Comparison of ENCODE assay signal across 34 cellular contexts in genomic region chr20:44392088-44392775, GRCh38. TPM values are rescaled to one million over a fixed set of nuclear protein-coding genes. Genes with fewer than 3 reads are reported as not detected.
"Had no signal": no experiment of that assay in that cellular context is flagged by ENCODE, and none has a peak within 500 bp of the region (broad histone marks: within the 10 kb centered on the region; RNA-seq: fewer than 3 reads in every experiment).

No MANE protein-coding gene starts in this region.

- H3K27me3 Mint-ChIP-seq: stimulated activated naive CD8-positive, alpha-beta T cell treated with anti-CD3 and anti-CD28 coated beads, Interleukin-15, amount 100 ng/mL, for 72 hours had no signal

- H3K4me3 Mint-ChIP-seq: effector memory CD8-positive, alpha-beta T cell; immature natural killer cell; mesothelial cell of epicardium; naive thymus-derived CD8-positive, alpha-beta T cell; nephron progenitor cell; stimulated activated naive CD8-positive, alpha-beta T cell treated with anti-CD3 and anti-CD28 coated beads, Interleukin-15, amount 100 ng/mL, for 72 hours had no signal

- H3K9me3 Mint-ChIP-seq: effector memory CD8-positive, alpha-beta T cell; immature natural killer cell; mesothelial cell of epicardium; naive thymus-derived CD8-positive, alpha-beta T cell; nephron progenitor cell; stimulated activated naive CD8-positive, alpha-beta T cell treated with anti-CD3 and anti-CD28 coated beads, Interleukin-15, amount 100 ng/mL, for 72 hours had no signal

- H3K36me3 ChIP-seq: esophagus squamous epithelium, heart right ventricle, prostate gland, right atrium auricular region, suprapubic skin, vagina had no signal

- H3K36me3 Mint-ChIP-seq: immature natural killer cell; mesothelial cell of epicardium; naive thymus-derived CD8-positive, alpha-beta T cell had no signal

- H3K4me1 ChIP-seq: prostate gland had no signal

- DNase-seq: dermis blood vessel endothelial cell; effector memory CD8-positive, alpha-beta T cell; esophagus squamous epithelium; foreskin melanocyte; glutamatergic neuron; heart right ventricle; hypothalamus; immature natural killer cell; islet precursor cell; left ventricle myocardium superior; mesenchymal stem cell; naive thymus-derived CD8-positive, alpha-beta T cell; nephron progenitor cell; nucleus accumbens; stimulated activated CD4-positive, alpha-beta T cell treated with anti-CD3 and anti-CD28 coated beads, Interleukin-1b, Interleukin-23, amount 100 ng/mL, for 48 hours; stimulated activated CD4-positive, alpha-beta T cell treated with anti-CD3 and anti-CD28 coated beads, Interleukin-4, amount 100 ng/mL, for 1 hour; stimulated activated CD8-positive, alpha-beta memory T cell treated with anti-CD3 and anti-CD28 coated beads, Interleukin-4, amount 100 ng/mL, for 48 hours; stimulated activated naive CD4-positive, alpha-beta T cell; stimulated activated naive CD8-positive, alpha-beta T cell treated with anti-CD3 and anti-CD28 coated beads, Interleukin-15, amount 100 ng/mL, for 72 hours; trophoblast cell had no signal

- H3K9me3 ChIP-seq: esophagus squamous epithelium, heart right ventricle, mucosa of descending colon, prostate gland, right atrium auricular region, suprapubic skin, vagina had no signal

- H3K27ac Mint-ChIP-seq: effector memory CD8-positive, alpha-beta T cell; immature natural killer cell; mesothelial cell of epicardium; naive thymus-derived CD8-positive, alpha-beta T cell; nephron progenitor cell had no signal

- ATAC-seq: effector memory CD8-positive, alpha-beta T cell; heart right ventricle; left ventricle myocardium superior; naive thymus-derived CD8-positive, alpha-beta T cell; stimulated activated naive CD8-positive, alpha-beta T cell treated with anti-CD3 and anti-CD28 coated beads, Interleukin-15, amount 100 ng/mL, for 72 hours had no signal

- H3K4me3 ChIP-seq: esophagus squamous epithelium, heart right ventricle, lung, mucosa of descending colon, prostate gland, right atrium auricular region, skin epidermis, suprapubic skin, vagina had no signal

- H3K27ac ChIP-seq: esophagus squamous epithelium, heart right ventricle, prostate gland, right atrium auricular region, skin epidermis, suprapubic skin, vagina had no signal

- H3K27me3 ChIP-seq: right atrium auricular region, vagina had no signal

- FAIRE-seq: colon, endometrium had no signal

RNA-seq across cellular contexts. Expression of gene HNF4A, which starts 36.7 kb away (rescaled TPM):
- total RNA-seq: dermis blood vessel endothelial cell; esophagus squamous epithelium; heart right ventricle; left ventricle myocardium superior; myocyte; naive thymus-derived CD8-positive, alpha-beta T cell; osteocyte; prostate gland; right atrium auricular region; suprapubic skin; ureter; vagina had no signal
- polyA plus RNA-seq: immature natural killer cell; naive thymus-derived CD8-positive, alpha-beta T cell had no signal

RNA-seq across cellular contexts. Expression of gene R3HDML, which starts 55.4 kb away (rescaled TPM):
- total RNA-seq: cerebellum; dermis blood vessel endothelial cell; esophagus squamous epithelium; heart right ventricle; left ventricle myocardium superior; lung; mesothelial cell of epicardium; mucosa of descending colon; myocyte; naive thymus-derived CD8-positive, alpha-beta T cell; osteocyte; right atrium auricular region; suprapubic skin; ureter; vagina had no signal
- polyA plus RNA-seq: heart right ventricle; immature natural killer cell; lung; naive thymus-derived CD8-positive, alpha-beta T cell had no signal
